Comparison of ENCODE assay signal across 17 cellular contexts in genomic region chr2:65373365-65373918, GRCh38. TPM values are rescaled to one million over a fixed set of nuclear protein-coding genes. Genes with fewer than 3 reads are reported as not detected.
A peak's percentile ranks its signal among the peaks of the same experiment; 100 is the strongest.
DNase-seq lines count a peak whose midpoint lies in the region; ATAC-seq, FAIRE-seq and TF ChIP-seq lines count a peak whose summit lies in the region.
"Had no signal": no experiment of that assay in that cellular context is flagged by ENCODE, and none has a peak within 500 bp of the region (broad histone marks: within the 10 kb centered on the region; RNA-seq: fewer than 3 reads in every experiment).

No MANE protein-coding gene starts in this region.

- H3K4me3 ChIP-seq in CD4-positive, CD25-positive, alpha-beta regulatory T cell (ENCODE audit: low read depth, low read length), result no peak overlapping the region
- H3K4me3 ChIP-seq in MM.1S (ENCODE audit: low read length), result no peak overlapping the region
- H3K4me3 ChIP-seq in K562, result no peak overlapping the region
- peak overlapping the region in 1 of 3 donors; percentile 19 for H3K4me3 ChIP-seq in right lobe of liver

- peaks cover 10 to 15% (median 13%) of the 10 kb centered on the region in 4 donors for H3K4me1 Mint-ChIP-seq in CD4-positive, CD25-positive, alpha-beta regulatory T cell
- peaks cover 5 to 7% of the 10 kb centered on the region in 2 donors for H3K4me1 Mint-ChIP-seq in natural killer cell

- POLR2A ChIA-PET in K562 (lab: Yijun Ruan, JAX), result interaction anchor here (1.7 kb wide), 1 partner anchor 10 kb away, joined by 12 read pairs; no protein-coding TSS in a partner anchor

- intact Hi-C loops in K562 (cut with micrococcal nuclease), result no loop called here
- intact Hi-C loops in right lobe of liver (cut with DNase I), result loop anchor here in 1 of 2 donors (10.0 kb wide), 1 partner anchor 61 kb away; the partner anchor contains the start of gene SPRED2
- intact Hi-C loops in natural killer cell (cut with micrococcal nuclease), result no loop called here

- DNase-seq in CD4-positive, CD25-positive, alpha-beta regulatory T cell, result no peak
- no peak for DNase-seq in MM.1S
- no peak for DNase-seq in K562 (ENCODE audit: extremely low read depth in 1 of 4, low spot score in 3 of 4)
- DNase-seq in right lobe of liver, result no peak
- no peak for DNase-seq in GM19240 (ENCODE audit: insufficient read length, low spot score)
- no peak for DNase-seq in natural killer cell
- DNase-seq: ACHN, DMS 273 treated with DMSO at 0.1 percent for 48 hours, HFFc6, NCI-H1436 treated with DMSO at 0.1 percent for 48 hours, NCI-H2081 treated with DMSO at 0.1 percent for 48 hours, NCI-H524, OCI-M1 had no signal

- CTCF ChIA-PET in K562 (lab: Yijun Ruan, JAX; ENCODE audit: low intra/inter-chr PET ratio), result no interaction called here

- in situ Hi-C loops in K562 (cut with MboI), result no loop called here

- TF ChIP-seq CTCF in MM.1S (IDR thresholded peaks at IDR 0.05; ENCODE audit: low read length), result no peak
- no peak for TF ChIP-seq CTCF in K562 (IDR thresholded peaks at IDR 0.05 in 2 of 3, conservative IDR thresholded peaks at IDR 0.05 in 1 of 3; ENCODE audit: insufficient read depth in 2 of 3, low read depth in 1 of 3, low read length in 3 of 3)
- no peak for TF ChIP-seq CTCF in right lobe of liver (IDR thresholded peaks at IDR 0.05)
- TF ChIP-seq CTCF in natural killer cell (IDR thresholded peaks at IDR 0.05), result no peak

- no peak for TF ChIP-seq RAD21 in K562 (CRISPR knock-in tag; conservative IDR thresholded peaks at IDR 0.05 in 1 of 2, IDR thresholded peaks at IDR 0.05 in 1 of 2)

- H3K9me3 Mint-ChIP-seq in CD4-positive, CD25-positive, alpha-beta regulatory T cell, result no peaks in the 10 kb centered on the region
- H3K9me3 Mint-ChIP-seq in natural killer cell, result no peaks in the 10 kb centered on the region
- H3K9me3 Mint-ChIP-seq: HFFc6 had no signal

- H3K4me3 Mint-ChIP-seq in CD4-positive, CD25-positive, alpha-beta regulatory T cell, result no peak overlapping the region
- no peak overlapping the region for H3K4me3 Mint-ChIP-seq in natural killer cell
- H3K4me3 Mint-ChIP-seq: B cell, HFFc6 had no signal

- peak overlapping the region; percentile 23; the same call in 1 of the 2 replicates for H3K4me2 ChIP-seq in MM.1S (ENCODE audit: low read depth, low read length)
- no peak overlapping the region for H3K4me2 ChIP-seq in K562 (ENCODE audit: insufficient read depth, low read length)

- H3K36me3 ChIP-seq in CD4-positive, CD25-positive, alpha-beta regulatory T cell (ENCODE audit: control insufficient read depth, insufficient read depth, low read length), result no peaks in the 10 kb centered on the region
- H3K36me3 ChIP-seq in MM.1S (replicated peaks; ENCODE audit: insufficient read depth, low read length) (no peaks in the 10 kb centered on the region), K562 (ENCODE audit: control insufficient read depth, insufficient read depth, low read length) (peaks cover 21% of the 10 kb centered on the region), right lobe of liver (no peaks in the 10 kb centered on the region)

- no peak overlapping the region for H3K27ac ChIP-seq in CD4-positive, CD25-positive, alpha-beta regulatory T cell (ENCODE audit: insufficient read depth, low read length, poor library complexity, severe bottlenecking)
- H3K27ac ChIP-seq in MM.1S (ENCODE audit: low read length) (no peak overlapping the region), K562 (ENCODE audit: extremely low read depth, low read depth, low read length) (no peak overlapping the region), right lobe of liver (peak overlapping the region; percentile 11 to 87 (median 33))

- no peaks in the 10 kb centered on the region for H3K36me3 Mint-ChIP-seq in CD4-positive, CD25-positive, alpha-beta regulatory T cell
- H3K36me3 Mint-ChIP-seq in natural killer cell, result no peaks in the 10 kb centered on the region

- peak overlapping the region in 2 of 3 donors; percentile 9 to 33 for H3K27ac Mint-ChIP-seq in CD4-positive, CD25-positive, alpha-beta regulatory T cell
- no peak overlapping the region for H3K27ac Mint-ChIP-seq in natural killer cell
- H3K27ac Mint-ChIP-seq: B cell, HFFc6 had no signal

- H4K20me1 ChIP-seq in MM.1S (ENCODE audit: insufficient read depth, low read length) (no peaks in the 10 kb centered on the region; the same call in 1 of the 2 replicates), K562 (replicated peaks; ENCODE audit: control insufficient read depth, insufficient read depth, low read length) (peaks cover 36% of the 10 kb centered on the region)

- no peaks in the 10 kb centered on the region for H3K9me3 ChIP-seq in CD4-positive, CD25-positive, alpha-beta regulatory T cell (ENCODE audit: control insufficient read depth in 2 of 2, low read length in 2 of 2)
- H3K9me3 ChIP-seq in MM.1S (replicated peaks; ENCODE audit: insufficient read depth, low read length), result no peaks in the 10 kb centered on the region
- H3K9me3 ChIP-seq in K562 (replicated peaks; ENCODE audit: control insufficient read depth, insufficient read depth, low read depth, low read length), result no peaks in the 10 kb centered on the region
- no peaks in the 10 kb centered on the region for H3K9me3 ChIP-seq in right lobe of liver

- no peak overlapping the region for H3K9ac ChIP-seq in MM.1S (ENCODE audit: low read length)
- H3K9ac ChIP-seq in K562 (ENCODE audit: insufficient read depth in 1 of 2, low read depth in 2 of 2, low read length in 2 of 2), result no peak overlapping the region

- H3K27me3 ChIP-seq in CD4-positive, CD25-positive, alpha-beta regulatory T cell (ENCODE audit: control insufficient read depth, insufficient read depth, low read length), result no peaks in the 10 kb centered on the region
- H3K27me3 ChIP-seq in MM.1S (replicated peaks; ENCODE audit: insufficient read depth, low read length), result no peaks in the 10 kb centered on the region
- H3K27me3 ChIP-seq in K562 (ENCODE audit: control insufficient read depth in 2 of 2, insufficient read depth in 2 of 2, low read length in 2 of 2), result no peaks in the 10 kb centered on the region
- H3K27me3 ChIP-seq in right lobe of liver, result no peaks in the 10 kb centered on the region

- no peak overlapping the region for H2AFZ ChIP-seq in MM.1S (ENCODE audit: low read length)
- H2AFZ ChIP-seq in K562 (ENCODE audit: low read depth, low read length), result no peak overlapping the region

- ATAC-seq in CD4-positive, CD25-positive, alpha-beta regulatory T cell (ENCODE audit: low read depth in 2 of 2), result no peak
- no peak for ATAC-seq in K562
- ATAC-seq in right lobe of liver, result peak; percentile 62 to 89 (median 74)
- ATAC-seq in GM21360 (IDR thresholded peaks at IDR 0.05; ENCODE audit: unreplicated experiment), result no peak
- ATAC-seq in GM18519 (IDR thresholded peaks at IDR 0.05; ENCODE audit: low FRiP score, unreplicated experiment), result no peak
- ATAC-seq in natural killer cell, result no peak

- no peak for TF ChIP-seq EP300 in K562 (IDR thresholded peaks at IDR 0.05; ENCODE audit: low read length)

- no peaks in the 10 kb centered on the region for H3K27me3 Mint-ChIP-seq in CD4-positive, CD25-positive, alpha-beta regulatory T cell
- no peaks in the 10 kb centered on the region for H3K27me3 Mint-ChIP-seq in natural killer cell (ENCODE audit: low read depth in 2 of 2)

- no peak for TF ChIP-seq POLR2A in K562 (conservative IDR thresholded peaks at IDR 0.05)
- no peak for TF ChIP-seq POLR2A in right lobe of liver (IDR thresholded peaks at IDR 0.05)

- no peak for FAIRE-seq in K562 (lab: Jason Lieb, UNC)
- FAIRE-seq: H1 had no signal

- H3F3A ChIP-seq in MM.1S (ENCODE audit: insufficient read depth, low read length), result peaks cover 7% of the 10 kb centered on the region

- no TSS peak for BruUV-seq in K562 (replicated peaks; lab: Mats Ljungman, UMichigan)

- H3K9me2 ChIP-seq in MM.1S (replicated peaks; ENCODE audit: insufficient read depth, low read length), result no peaks in the 10 kb centered on the region

- peaks cover 3% of the 10 kb centered on the region for H3K9me1 ChIP-seq in K562 (ENCODE audit: control insufficient read depth, insufficient read depth, low read length)

- H3K4me1 ChIP-seq in CD4-positive, CD25-positive, alpha-beta regulatory T cell (ENCODE audit: control insufficient read depth, insufficient read depth, low read length, poor library complexity, severe bottlenecking), result peaks cover 6% of the 10 kb centered on the region
- peaks cover 60% of the 10 kb centered on the region for H3K4me1 ChIP-seq in MM.1S (ENCODE audit: low read length)
- H3K4me1 ChIP-seq in K562 (replicated peaks in 1 of 2; ENCODE audit: control insufficient read depth in 2 of 2, insufficient read depth in 2 of 2, low read length in 2 of 2), result peaks cover 7 to 61% of the 10 kb centered on the region in 2 experiments; a peak in 4 of 5 replicates
- H3K4me1 ChIP-seq in right lobe of liver, result peaks cover 0 to 65% (median 26%) of the 10 kb centered on the region in 4 donors

- WGBS in K562 (ENCODE audit: insufficient coverage, low coverage, missing lambda C conversion rate), result 0% methylated on average over 1 of the region's 1 CpG
- WGBS in right lobe of liver (ENCODE audit: insufficient coverage, low coverage, low lambda C conversion rate, missing lambda C conversion rate), result 24% methylated on average over 1 of the region's 1 CpG

- peaks cover 96% of the 10 kb centered on the region for H3K79me2 ChIP-seq in MM.1S (ENCODE audit: low read length)
- peaks cover 98% of the 10 kb centered on the region for H3K79me2 ChIP-seq in K562 (ENCODE audit: control insufficient read depth, insufficient read depth, low read length)

TF ChIP-seq in K562, 482 proteins besides CTCF, POLR2A, EP300 and RAD21 (continues in another document):
- no peak for TF ChIP-seq ARHGAP35 (IDR thresholded peaks at IDR 0.05; ENCODE audit: partially characterized antibody)

RNA-seq across cellular contexts. Expression of gene SPRED2, which starts 59.0 kb away (rescaled TPM):
- 6.3 TPM for total RNA-seq in CD4-positive, CD25-positive, alpha-beta regulatory T cell
- 1 to 10 TPM in 2 of 4 donors, under 1 TPM in 2; 0.23 to 1.2 (median 0.84) TPM for polyA plus RNA-seq in CD4-positive, CD25-positive, alpha-beta regulatory T cell
- total RNA-seq in K562 (2011; cell fraction: chromatin; rRNA removed; ENCODE audit: low replicate concordance), result 32.9 and 55.4 TPM in 2 replicates
- total RNA-seq in K562 (2011; cell fraction: nucleolus; rRNA removed), result 16.8 and 20.1 TPM in 2 replicates
- 32.7 and 48.2 TPM in 2 replicates for total RNA-seq in K562 (2011; cell fraction: nucleoplasm; rRNA removed)
- total RNA-seq in K562 (2014; rRNA removed) (7.8 and 9.5 TPM in 2 replicates), K562 (2014; rRNA removed; fragmentation: Illumina TruSeq; extraction: Trizol) (14.1 and 14.8 TPM in 2 replicates), K562 (2015; rRNA removed; fragmentation: Illumina TruSeq; extraction: Trizol) (10.2 and 10.7 TPM in 2 replicates), K562 (2021) (42.6 and 50.8 TPM in 2 replicates), right lobe of liver (10 to 100 TPM; 11.0 to 22.5 (median 15.2) TPM), natural killer cell (1 to 10 TPM; 3.8 to 8.6 (median 8.3) TPM)
- polyA plus RNA-seq in K562 (2011; rRNA removed) (15.3 and 16.5 TPM in 2 replicates), K562 (2014; fragmentation: Illumina TruSeq; extraction: Trizol) (40.9 and 42.6 TPM in 2 replicates), K562 (2014; fragmentation: Nextera tagmentation; extraction: Ambion mirVana) (1 to 10 TPM; 4.6 to 6.4 TPM), K562 (2014; rRNA removed) (17.9 and 21.2 TPM in 2 replicates)
- 18.1 and 23.5 TPM in 2 replicates for polyA plus RNA-seq in K562 (2011; cell fraction: cytosol; rRNA removed)
- 20.4 and 30.3 TPM in 2 replicates for polyA plus RNA-seq in K562 (2011; cell fraction: nucleus; rRNA removed)
- polyA plus RNA-seq in K562 (2012), result 22.1 and 26.6 TPM in 2 replicates
- polyA minus RNA-seq in K562 (2011; rRNA and poly(A)+ RNA removed), result 16.7 and 18.3 TPM in 2 replicates
- polyA minus RNA-seq in K562 (2011; cell fraction: cytosol; rRNA and poly(A)+ RNA removed), result 22.5 and 22.8 TPM in 2 replicates
- polyA minus RNA-seq in K562 (2011; cell fraction: nucleus; rRNA and poly(A)+ RNA removed), result 6.9 and 9.3 TPM in 2 replicates

Comparison
In these comparisons a context has a peak if more than half of its experiments do, and no peak if none do; other contexts are left out.
1. ATAC-seq: peak in right lobe of liver (4 of 4); none in CD4-positive, CD25-positive, alpha-beta regulatory T cell (0 of 2), K562 (single experiment), GM21360 (single experiment), GM18519 (single experiment) and natural killer cell (0 of 3).
2. H3K27ac ChIP-seq: peak in right lobe of liver (3 of 3); none in CD4-positive, CD25-positive, alpha-beta regulatory T cell (single experiment), MM.1S (single experiment) and K562 (single experiment).
3. H3K27ac Mint-ChIP-seq: peak in CD4-positive, CD25-positive, alpha-beta regulatory T cell (2 of 3); none in natural killer cell (0 of 2).